ENCODE assay signal across 5 cellular contexts in the genomic region with DNA sequence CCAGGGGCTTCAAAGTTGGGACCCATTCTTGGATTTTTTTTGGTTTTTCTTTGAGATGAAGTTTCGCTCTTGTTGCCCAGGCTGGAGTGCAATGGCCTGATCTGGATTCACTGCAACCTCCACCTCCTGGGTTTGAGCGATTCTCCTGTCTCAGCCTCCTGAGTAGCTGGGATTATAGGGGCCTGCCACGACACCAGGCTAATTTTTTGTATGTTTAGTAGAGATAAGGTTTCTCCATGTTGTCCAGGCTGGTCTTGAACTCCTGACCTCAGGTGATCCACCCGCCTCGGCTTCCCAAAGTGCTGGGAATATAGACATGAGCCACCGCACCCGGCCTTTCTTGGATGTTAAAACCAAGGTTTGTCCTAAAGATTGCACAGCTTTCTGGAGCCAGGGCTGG. TPM values are rescaled to one million over a fixed set of nuclear protein-coding genes. Genes with fewer than 3 reads are reported as not detected.
DNase-seq lines count a peak whose midpoint lies in the region; ATAC-seq, FAIRE-seq and TF ChIP-seq lines count a peak whose summit lies in the region.
"Not testable (repeated sequence)": the region's sequence is repeated elsewhere in the genome, so short reads cannot be mapped to it uniquely, and the experiment has no call there.

No MANE protein-coding gene starts in this region.

- H3K4me3 Mint-ChIP-seq in GM23338, WTC11, nephron progenitor cell: not testable (repeated sequence)

- not testable (repeated sequence) for H2BK15ac ChIP-seq in H1 (ENCODE audit: low read length)

- intact Hi-C loops in spleen (cut with DNase I; ENCODE audit: low total_unique reads): not testable (repeated sequence)

- not testable (repeated sequence) for H3K9me3 Mint-ChIP-seq in GM23338, WTC11, nephron progenitor cell

- not testable (repeated sequence) for H3K56ac ChIP-seq in H1 (replicated peaks; ENCODE audit: insufficient read length, low read depth, low read length)

- peaks cover 21% of the 10 kb centered on the region for H4K20me1 ChIP-seq in GM23338 (replicated peaks; ENCODE audit: insufficient read depth)
- peaks cover 8 to 10% of the 10 kb centered on the region in 2 experiments for H4K20me1 ChIP-seq in H1 (replicated peaks in 1 of 2; ENCODE audit: control insufficient read depth in 1 of 2, insufficient read depth in 2 of 2, low read length in 2 of 2)

- not testable (repeated sequence) for TF ChIP-seq POLR2A in H1 (IDR thresholded peaks at IDR 0.05; ENCODE audit: control extremely low read depth in 1 of 2, low read depth in 2 of 2, low read length in 2 of 2); spleen (IDR thresholded peaks at IDR 0.05)

- H3K4me1 ChIP-seq in GM23338 (ENCODE audit: insufficient read depth) (peaks cover 23% of the 10 kb centered on the region), H1 (replicated peaks in 1 of 4; ENCODE audit: control insufficient read depth in 3 of 4, insufficient read depth in 4 of 4, low read length in 3 of 4) (peaks cover 2 to 10% (median 8%) of the 10 kb centered on the region in 4 experiments; a peak in 6 of 7 replicates), spleen (peaks cover 20 to 36% (median 32%) of the 10 kb centered on the region in 6 donors)

- not testable (repeated sequence) for H3K4ac ChIP-seq in H1 (replicated peaks; ENCODE audit: insufficient read length, low read depth, low read length)

- not testable (repeated sequence) for H3K79me1 ChIP-seq in H1 (ENCODE audit: low read depth, low read length)

- TF ChIP-seq RAD21 in H1 (IDR thresholded peaks at IDR 0.05 in 1 of 2, conservative IDR thresholded peaks at IDR 0.05 in 1 of 2; ENCODE audit: low read depth in 2 of 2, low read length in 2 of 2): not testable (repeated sequence)

- H3K27ac Mint-ChIP-seq in GM23338 (peak overlapping the region; percentile 70; the same call in 1 of the 2 replicates), WTC11 (peak overlapping the region; percentile 94; the same call in 1 of the 2 replicates), nephron progenitor cell (peak overlapping the region; percentile 36)

- not testable (repeated sequence) for H4K5ac ChIP-seq in H1 (ENCODE audit: insufficient read length, low read depth, low read length)

- H3K4me1 Mint-ChIP-seq in GM23338 (peaks cover 28% of the 10 kb centered on the region), WTC11 (peaks cover 35% of the 10 kb centered on the region), nephron progenitor cell (peaks cover 31% of the 10 kb centered on the region)

- TF ChIP-seq CTCF in GM23338 (conservative IDR thresholded peaks at IDR 0.05; ENCODE audit: low read depth in 2 of 2); WTC11 (IDR thresholded peaks at IDR 0.05); H1 (IDR thresholded peaks at IDR 0.05; ENCODE audit: control extremely low read depth in 1 of 3, insufficient read depth in 1 of 3, low read depth in 1 of 3, low read length in 3 of 3); nephron progenitor cell (IDR thresholded peaks at IDR 0.05); spleen (IDR thresholded peaks at IDR 0.05 in 8 of 11, conservative IDR thresholded peaks at IDR 0.05 in 3 of 11): not testable (repeated sequence)

- H3K36me3 Mint-ChIP-seq in GM23338 (ENCODE audit: low read depth); WTC11; nephron progenitor cell (ENCODE audit: low read depth): not testable (repeated sequence)

- H3K23me2 ChIP-seq in H1 (ENCODE audit: low read depth, low read length): not testable (repeated sequence)

- H2BK20ac ChIP-seq in H1 (ENCODE audit: low read length): not testable (repeated sequence)

- H3K27ac ChIP-seq in GM23338 (ENCODE audit: low read depth): peak overlapping the region; percentile 86
- H3K27ac ChIP-seq in H1 (ENCODE audit: low read depth, low read length); spleen: not testable (repeated sequence)

- CTCF ChIA-PET in WTC11 (lab: Charles Lee) (interaction anchor here (0.7 to 1.4 kb wide), 4 partner anchors 14 to 168 kb away, joined by 3 to 8 read pairs (median 3); partner anchors contain the start of gene SNX33), H1 (lab: Charles Lee; ENCODE audit: partially characterized antibody) (interaction anchor here (1.0 to 2.4 kb wide), 5 partner anchors 12 to 51 kb away, joined by 3 to 10 read pairs (median 4); no protein-coding TSS in a partner anchor)

- peak overlapping the region; percentile 83 for H3K23ac ChIP-seq in H1 (ENCODE audit: insufficient read length)

- not testable (repeated sequence) for H3K4me2 ChIP-seq in GM23338; H1 (ENCODE audit: insufficient read depth in 1 of 2, low read depth in 2 of 2, low read length in 2 of 2)

- H3K9me3 ChIP-seq in H1 (ENCODE audit: insufficient read depth in 2 of 2, low read depth in 1 of 2, low read length in 1 of 2); spleen: not testable (repeated sequence)

- H2AK5ac ChIP-seq in H1 (ENCODE audit: low read depth, low read length): not testable (repeated sequence)

- not testable (repeated sequence) for H2AFZ ChIP-seq in GM23338; H1 (ENCODE audit: low read length)

- H3K27me3 ChIP-seq in GM23338 (ENCODE audit: insufficient read depth); H1 (replicated peaks in 1 of 4; ENCODE audit: control insufficient read depth in 3 of 4, extremely low read depth in 1 of 4, insufficient read depth in 3 of 4, low read length in 3 of 4); spleen (replicated peaks in 1 of 7): not testable (repeated sequence)

- H3K36me3 ChIP-seq in GM23338 (ENCODE audit: insufficient read depth); H1 (ENCODE audit: control insufficient read depth in 2 of 4, insufficient read depth in 4 of 4, low read length in 3 of 4): not testable (repeated sequence)
- peaks cover 0 to 13% (median 0%) of the 10 kb centered on the region in 6 donors for H3K36me3 ChIP-seq in spleen

- H3K27me3 Mint-ChIP-seq in GM23338 (ENCODE audit: insufficient read depth, low read depth, poor library complexity); WTC11 (ENCODE audit: low read depth); nephron progenitor cell (ENCODE audit: low read depth, poor library complexity): not testable (repeated sequence)

- H3K9me2 ChIP-seq in GM23338 (ENCODE audit: insufficient read depth): not testable (repeated sequence)

- H3K79me2 ChIP-seq in GM23338 (replicated peaks; ENCODE audit: insufficient read depth) (peaks cover 30% of the 10 kb centered on the region), H1 (ENCODE audit: control insufficient read depth in 1 of 2, insufficient read depth in 2 of 2, low read length in 2 of 2) (peaks cover under 1 to 23% of the 10 kb centered on the region in 2 experiments)

- H2BK12ac ChIP-seq in H1 (ENCODE audit: low read depth, low read length): not testable (repeated sequence)

- H3K14ac ChIP-seq in H1 (ENCODE audit: insufficient read length): not testable (repeated sequence)

- POLR2A ChIA-PET in WTC11 (lab: Charles Lee): interaction anchor here (1.0 kb wide), 1 partner anchor 8 kb away, joined by 4 read pairs; the partner anchor contains the start of gene SNUPN
- POLR2A ChIA-PET in H1 (lab: Charles Lee; ENCODE audit: partially characterized antibody): interaction anchor here (0.6 to 1.9 kb wide), 5 partner anchors 8 to 182 kb away, joined by 3 to 5 read pairs (median 4); partner anchors contain the start of genes PTPN9, SIN3A and SNUPN

- H2BK120ac ChIP-seq in H1 (replicated peaks; ENCODE audit: low read depth, low read length): not testable (repeated sequence)

- FAIRE-seq in H1 (lab: Jason Lieb, UNC): not testable (repeated sequence)

- H3K18ac ChIP-seq in H1 (ENCODE audit: extremely low read depth, low read length): not testable (repeated sequence)

- not testable (repeated sequence) for DNase-seq in GM23338 (ENCODE audit: low spot score); WTC11 (ENCODE audit: low spot score); H1 (ENCODE audit: low read depth in 1 of 2, low spot score in 2 of 2); nephron progenitor cell
- DNase-seq in spleen: peak; percentile 27

- H3F3A ChIP-seq in GM23338 (replicated peaks; ENCODE audit: low read depth): peaks cover 25% of the 10 kb centered on the region

- H4K8ac ChIP-seq in H1 (ENCODE audit: extremely low read depth, insufficient read depth, low read length): peak overlapping the region; percentile 35; the same call in 1 of the 2 replicates

- not testable (repeated sequence) for H3K9ac ChIP-seq in H1 (replicated peaks in 1 of 4; ENCODE audit: extremely low read depth in 1 of 4, low read depth in 3 of 4, low read length in 3 of 4)

- H2BK5ac ChIP-seq in H1 (ENCODE audit: low read depth, low read length): 0 out of 2 replicates have a peak overlapping the region, but pooled peaks have one; percentile 18

- H4K91ac ChIP-seq in H1 (replicated peaks; ENCODE audit: insufficient read length, low read length): not testable (repeated sequence)

- 96% methylated on average over 7 of the region's 7 CpGs; no CpG with 5 or more reads in 1 of the 2 experiments for WGBS in H1 (ENCODE audit: extremely low coverage in 1 of 2, insufficient coverage in 1 of 2, insufficient read length in 1 of 2, insufficient replicate concordance in 2 of 2, low coverage in 1 of 2, low lambda C conversion rate in 2 of 2, missing lambda C conversion rate in 1 of 2), 2 experiments
- WGBS in spleen, 5 donors: 91 to 96% (median 93%) methylated on average over 7 of the region's 7 CpGs

- ATAC-seq in GM23338, WTC11: not testable (repeated sequence)

- TF ChIP-seq EP300 in H1 (IDR thresholded peaks at IDR 0.05; ENCODE audit: borderline replicate concordance in 1 of 2, low read depth in 2 of 2, low read length in 2 of 2): not testable (repeated sequence)

- not testable (repeated sequence) for H3K4me3 ChIP-seq in GM23338; H1 (ENCODE audit: extremely low read depth in 1 of 4, insufficient read depth in 2 of 4, low read depth in 3 of 4, low read length in 4 of 4); spleen

RNA-seq across cellular contexts. Expression of gene IMP3, which starts 6.1 kb away (rescaled TPM):
- total RNA-seq in GM23338 (2014; rRNA removed; shearing (Covaris generic)): 315 and 319 TPM in 2 replicates
- polyA plus RNA-seq in GM23338 (2016; fragmentation: Nextera tagmentation; extraction: Ambion mirVana) (210 and 219 TPM in 2 replicates), H1 (2011; rRNA removed) (273 and 278 TPM in 2 replicates), spleen (100 to 1,000 TPM; 100 to 128 (median 107) TPM)
- total RNA-seq in WTC11 (2021) (93.7 to 107 TPM (median 94.8 TPM) in 3 replicates), spleen (100 to 1,000 TPM in 3 of 7 donors, 10 to 100 TPM in 4; 51.3 to 177 (median 67.6) TPM)
- total RNA-seq in H1 (2021; fragmentation: NEBNext Ultra II Directional; extraction: Animal tissue kit (Norgen Biotek cat#: 25700)): 114 and 122 TPM in 2 replicates
- 193 TPM for polyA plus RNA-seq in H1 (2011; cell fraction: cytosol; rRNA removed)
- polyA plus RNA-seq in H1 (2011; cell fraction: nucleus; rRNA removed): 91.6 TPM
- 105 to 122 TPM (median 110 TPM) in 4 replicates for polyA plus RNA-seq in H1 (2012, experiment 1 of 2)
- polyA plus RNA-seq in H1 (2012, experiment 2 of 2): 139 TPM
- polyA plus RNA-seq in H1 (2013, experiment 1 of 2): 117 TPM
- polyA plus RNA-seq in H1 (2013, experiment 2 of 2): 117 TPM
- polyA minus RNA-seq in H1 (2011; rRNA and poly(A)+ RNA removed): 22.0 and 25.5 TPM in 2 replicates
- polyA minus RNA-seq in H1 (2011; cell fraction: cytosol; rRNA and poly(A)+ RNA removed): 48.7 TPM
- polyA minus RNA-seq in H1 (2011; cell fraction: nucleus; rRNA and poly(A)+ RNA removed): 73.3 TPM

RNA-seq across cellular contexts. Expression of gene SNUPN, which starts 8.4 kb away (rescaled TPM):
- total RNA-seq in GM23338 (2014; rRNA removed; shearing (Covaris generic)): 27.7 and 31.5 TPM in 2 replicates
- 20.5 and 22.4 TPM in 2 replicates for polyA plus RNA-seq in GM23338 (2016; fragmentation: Nextera tagmentation; extraction: Ambion mirVana)
- 25.9 to 28.4 TPM (median 27.9 TPM) in 3 replicates for total RNA-seq in WTC11 (2021)
- 26.2 and 28.2 TPM in 2 replicates for total RNA-seq in H1 (2021; fragmentation: NEBNext Ultra II Directional; extraction: Animal tissue kit (Norgen Biotek cat#: 25700))
- polyA plus RNA-seq in H1 (2011; rRNA removed): 11.6 and 13.3 TPM in 2 replicates
- 20.3 TPM for polyA plus RNA-seq in H1 (2011; cell fraction: cytosol; rRNA removed)
- polyA plus RNA-seq in H1 (2011; cell fraction: nucleus; rRNA removed): 10.2 TPM
- polyA plus RNA-seq in H1 (2012, experiment 1 of 2): 20.2 to 23.4 TPM (median 22.0 TPM) in 4 replicates
- 8.5 TPM for polyA plus RNA-seq in H1 (2012, experiment 2 of 2)
- polyA plus RNA-seq in H1 (2013, experiment 1 of 2): 22.4 TPM
- polyA plus RNA-seq in H1 (2013, experiment 2 of 2): 21.5 TPM
- polyA minus RNA-seq in H1 (2011; rRNA and poly(A)+ RNA removed): 14.8 and 20.1 TPM in 2 replicates
- polyA minus RNA-seq in H1 (2011; cell fraction: cytosol; rRNA and poly(A)+ RNA removed): 10.3 TPM
- 15.0 TPM for polyA minus RNA-seq in H1 (2011; cell fraction: nucleus; rRNA and poly(A)+ RNA removed)
- 10 to 100 TPM; 16.9 to 26.3 (median 22.8) TPM for total RNA-seq in spleen
- polyA plus RNA-seq in spleen: 10 to 100 TPM; 16.8 to 24.7 (median 21.3) TPM

RNA-seq across cellular contexts. Expression of gene SNX33, which starts 13.8 kb away (rescaled TPM):
- 14.6 and 21.2 TPM in 2 replicates for total RNA-seq in GM23338 (2014; rRNA removed; shearing (Covaris generic))
- polyA plus RNA-seq in GM23338 (2016; fragmentation: Nextera tagmentation; extraction: Ambion mirVana) (4.9 and 6.2 TPM in 2 replicates), H1 (2011; rRNA removed) (14.3 and 15.7 TPM in 2 replicates), spleen (1 to 10 TPM; 4.3 to 7.8 (median 6.3) TPM)
- total RNA-seq in WTC11 (2021) (17.8 to 19.8 TPM (median 18.9 TPM) in 3 replicates), spleen (10 to 100 TPM; 10.4 to 22.8 (median 18.3) TPM)
- 22.9 and 24.8 TPM in 2 replicates for total RNA-seq in H1 (2021; fragmentation: NEBNext Ultra II Directional; extraction: Animal tissue kit (Norgen Biotek cat#: 25700))
- 11.5 TPM for polyA plus RNA-seq in H1 (2011; cell fraction: cytosol; rRNA removed)
- polyA plus RNA-seq in H1 (2011; cell fraction: nucleus; rRNA removed): 25.7 TPM
- polyA plus RNA-seq in H1 (2012, experiment 1 of 2): 17.5 to 20.7 TPM (median 18.6 TPM) in 4 replicates
- 13.9 TPM for polyA plus RNA-seq in H1 (2012, experiment 2 of 2)
- polyA plus RNA-seq in H1 (2013, experiment 1 of 2): 10.5 TPM
- 11.4 TPM for polyA plus RNA-seq in H1 (2013, experiment 2 of 2)
- polyA minus RNA-seq in H1 (2011; rRNA and poly(A)+ RNA removed): 21.0 and 25.5 TPM in 2 replicates
- polyA minus RNA-seq in H1 (2011; cell fraction: cytosol; rRNA and poly(A)+ RNA removed): 17.4 TPM
- 21.6 TPM for polyA minus RNA-seq in H1 (2011; cell fraction: nucleus; rRNA and poly(A)+ RNA removed)

RNA-seq across cellular contexts. Expression of gene PTPN9, which starts 54.8 kb away (rescaled TPM):
- 27.2 and 32.7 TPM in 2 replicates for total RNA-seq in GM23338 (2014; rRNA removed; shearing (Covaris generic))
- polyA plus RNA-seq in GM23338 (2016; fragmentation: Nextera tagmentation; extraction: Ambion mirVana) (12.1 and 13.3 TPM in 2 replicates), H1 (2011; rRNA removed) (49.7 and 57.4 TPM in 2 replicates), spleen (1 to 10 TPM; 4.6 to 9.5 (median 7.9) TPM)
- total RNA-seq in WTC11 (2021) (36.1 to 45.5 TPM (median 36.6 TPM) in 3 replicates), spleen (10 to 100 TPM; 19.1 to 32.5 (median 24.9) TPM)
- total RNA-seq in H1 (2021; fragmentation: NEBNext Ultra II Directional; extraction: Animal tissue kit (Norgen Biotek cat#: 25700)): 44.5 and 46.6 TPM in 2 replicates
- 45.1 TPM for polyA plus RNA-seq in H1 (2011; cell fraction: cytosol; rRNA removed)
- polyA plus RNA-seq in H1 (2011; cell fraction: nucleus; rRNA removed): 26.7 TPM
- polyA plus RNA-seq in H1 (2012, experiment 1 of 2): 29.3 to 36.8 TPM (median 33.3 TPM) in 4 replicates
- polyA plus RNA-seq in H1 (2012, experiment 2 of 2): 25.7 TPM
- polyA plus RNA-seq in H1 (2013, experiment 1 of 2): 21.9 TPM
- polyA plus RNA-seq in H1 (2013, experiment 2 of 2): 22.7 TPM
- 92.1 and 107 TPM in 2 replicates for polyA minus RNA-seq in H1 (2011; rRNA and poly(A)+ RNA removed)
- 27.3 TPM for polyA minus RNA-seq in H1 (2011; cell fraction: cytosol; rRNA and poly(A)+ RNA removed)
- 29.0 TPM for polyA minus RNA-seq in H1 (2011; cell fraction: nucleus; rRNA and poly(A)+ RNA removed)

Comparison
In these comparisons a context has a peak if more than half of its experiments do, and no peak if none do; other contexts are left out.
1. H3K27ac Mint-ChIP-seq: peak in every context shown above with its lines; median percentile 94 in WTC11; 70 in GM23338; 36 in nephron progenitor cell.